ENCODE assay signal across 27 cellular contexts in genomic region chr1:232380556-232380955, GRCh38.
"Had no signal": no experiment of that assay in that cellular context is flagged by ENCODE, and none has a peak within 500 bp of the region (broad histone marks: within the 10 kb centered on the region; RNA-seq: fewer than 3 reads in every experiment).

No MANE protein-coding gene starts in this region.

- H3K27ac Mint-ChIP-seq: activated CD8-positive, alpha-beta T cell treated with anti-CD3 and anti-CD28 coated beads for 36 hours; activated naive CD4-positive, alpha-beta T cell treated with anti-CD3 and anti-CD28 coated beads for 36 hours; activated naive CD4-positive, alpha-beta T cell treated with anti-CD3 and anti-CD28 coated beads, Interleukin-2, amount 50 U/mL, for 24 hours; activated naive CD8-positive, alpha-beta T cell treated with anti-CD3 and anti-CD28 coated beads for 36 hours; activated naive CD8-positive, alpha-beta T cell treated with anti-CD3 and anti-CD28 coated beads, Interleukin-2, amount 50 U/mL, for 24 hours; activated T-helper 1 cell treated with anti-CD3 and anti-CD28 coated beads, Interleukin-12 subunit alpha, Interleukin-12 subunit beta, Interleukin-2, Interleukin-4 antibody, amounts not matched to agents 30 ng/mL and 10 ng/mL and 1 ng/mL, durations not matched to agents 14 hours and 24 hours and 36 hours; activated T-helper 2 cell treated with anti-CD3 and anti-CD28 coated beads, Interferon-gamma antibody, Interleukin-2, Interleukin-4, amounts not matched to agents 10 μg/mL and 5 μg/mL and 100 μg/mL, durations not matched to agents 14 hours and 24 hours and 36 hours; effector memory CD8-positive, alpha-beta T cell; WTC11 had no signal

- H3K27me3 ChIP-seq: adrenal gland, body of pancreas, esophagus muscularis mucosa, foreskin keratinocyte, gastroesophageal sphincter had no signal

- H3K36me3 Mint-ChIP-seq: activated naive CD4-positive, alpha-beta T cell treated with anti-CD3 and anti-CD28 coated beads, Interleukin-2, amount 50 U/mL, for 24 hours; activated naive CD8-positive, alpha-beta T cell treated with anti-CD3 and anti-CD28 coated beads for 36 hours; WTC11 had no signal

- H3K27me3 Mint-ChIP-seq: activated naive CD4-positive, alpha-beta T cell treated with anti-CD3 and anti-CD28 coated beads, Interleukin-2, amount 50 U/mL, for 24 hours; activated naive CD8-positive, alpha-beta T cell treated with anti-CD3 and anti-CD28 coated beads for 36 hours had no signal

- DNase-seq: activated CD4-positive, alpha-beta T cell treated with anti-CD3 and anti-CD28 coated beads for 48 hours; activated CD4-positive, alpha-beta T cell treated with anti-CD3 and anti-CD28 coated beads, Interleukin-2, amount 50 U/mL, for 1 hour; activated CD4-positive, alpha-beta T cell treated with anti-CD3 and anti-CD28 coated beads, Interleukin-2, amount 50 U/mL, for 48 hours; activated CD8-positive, alpha-beta memory T cell treated with anti-CD3 and anti-CD28 coated beads for 24 hours; activated CD8-positive, alpha-beta T cell treated with anti-CD3 and anti-CD28 coated beads for 36 hours; activated effector memory CD4-positive, alpha-beta T cell treated with anti-CD3 and anti-CD28 coated beads, Interleukin-2, amount 50 U/mL, for 16 hours; activated naive CD4-positive, alpha-beta T cell treated with anti-CD3 and anti-CD28 coated beads for 36 hours; activated naive CD8-positive, alpha-beta T cell treated with anti-CD3 and anti-CD28 coated beads for 36 hours; activated naive CD8-positive, alpha-beta T cell treated with anti-CD3 and anti-CD28 coated beads, Interleukin-2, amount 50 U/mL, for 24 hours; activated T-cell treated with anti-CD3 and anti-CD28 coated beads, Interleukin-2, amount 50 U/mL, for 48 hours; aorta; body of pancreas; caudate nucleus; cortex of kidney; dermis blood vessel endothelial cell; effector CD4-positive, alpha-beta T cell; effector memory CD8-positive, alpha-beta T cell; erythroblast; foreskin keratinocyte; T-helper 2 cell had no signal

- H3K4me3 ChIP-seq: adrenal gland, body of pancreas, esophagus muscularis mucosa, gastroesophageal sphincter had no signal

- H3K9me3 ChIP-seq: adrenal gland, body of pancreas, esophagus muscularis mucosa, gastroesophageal sphincter had no signal

- H3K36me3 ChIP-seq: adrenal gland, esophagus muscularis mucosa, gastroesophageal sphincter had no signal

- H3K4me3 Mint-ChIP-seq: activated CD8-positive, alpha-beta T cell treated with anti-CD3 and anti-CD28 coated beads for 36 hours; activated naive CD4-positive, alpha-beta T cell treated with anti-CD3 and anti-CD28 coated beads for 36 hours; activated naive CD4-positive, alpha-beta T cell treated with anti-CD3 and anti-CD28 coated beads, Interleukin-2, amount 50 U/mL, for 24 hours; activated naive CD8-positive, alpha-beta T cell treated with anti-CD3 and anti-CD28 coated beads for 36 hours; activated naive CD8-positive, alpha-beta T cell treated with anti-CD3 and anti-CD28 coated beads, Interleukin-2, amount 50 U/mL, for 24 hours; activated T-helper 1 cell treated with anti-CD3 and anti-CD28 coated beads, Interleukin-12 subunit alpha, Interleukin-12 subunit beta, Interleukin-2, Interleukin-4 antibody, amounts not matched to agents 30 ng/mL and 10 ng/mL and 1 ng/mL, durations not matched to agents 14 hours and 24 hours and 36 hours; effector memory CD8-positive, alpha-beta T cell; WTC11 had no signal

- H3K4me1 Mint-ChIP-seq: activated naive CD4-positive, alpha-beta T cell treated with anti-CD3 and anti-CD28 coated beads, Interleukin-2, amount 50 U/mL, for 24 hours had no signal

- ATAC-seq: activated CD8-positive, alpha-beta T cell treated with anti-CD3 and anti-CD28 coated beads for 36 hours; activated naive CD8-positive, alpha-beta T cell treated with anti-CD3 and anti-CD28 coated beads, Interleukin-2, amount 50 U/mL, for 24 hours; body of pancreas; effector memory CD8-positive, alpha-beta T cell; foreskin keratinocyte; gastroesophageal sphincter; WTC11 had no signal

- H3K9me3 Mint-ChIP-seq: activated CD8-positive, alpha-beta T cell treated with anti-CD3 and anti-CD28 coated beads for 36 hours; activated naive CD4-positive, alpha-beta T cell treated with anti-CD3 and anti-CD28 coated beads for 36 hours; activated naive CD4-positive, alpha-beta T cell treated with anti-CD3 and anti-CD28 coated beads, Interleukin-2, amount 50 U/mL, for 24 hours; activated naive CD8-positive, alpha-beta T cell treated with anti-CD3 and anti-CD28 coated beads for 36 hours; activated naive CD8-positive, alpha-beta T cell treated with anti-CD3 and anti-CD28 coated beads, Interleukin-2, amount 50 U/mL, for 24 hours; activated T-helper 1 cell treated with anti-CD3 and anti-CD28 coated beads, Interleukin-12 subunit alpha, Interleukin-12 subunit beta, Interleukin-2, Interleukin-4 antibody, amounts not matched to agents 30 ng/mL and 10 ng/mL and 1 ng/mL, durations not matched to agents 14 hours and 24 hours and 36 hours; activated T-helper 2 cell treated with anti-CD3 and anti-CD28 coated beads, Interferon-gamma antibody, Interleukin-2, Interleukin-4, amounts not matched to agents 10 μg/mL and 5 μg/mL and 100 μg/mL, durations not matched to agents 14 hours and 24 hours and 36 hours; effector memory CD8-positive, alpha-beta T cell; WTC11 had no signal

- H3K4me1 ChIP-seq: adrenal gland, foreskin keratinocyte had no signal

- H3K27ac ChIP-seq: adrenal gland, body of pancreas, esophagus muscularis mucosa, foreskin keratinocyte, gastroesophageal sphincter had no signal
